ENCODE assay signal across 1 cellular context in genomic region chr19:21740559-21740958, GRCh38.
TF ChIP-seq lines count a peak whose summit lies in the region.

No MANE protein-coding gene starts in this region.

TF ChIP-seq in K562, 482 proteins besides CTCF, POLR2A, EP300 and RAD21 (continued from another document):
- TF ChIP-seq ZNF277 (CRISPR knock-in tag; IDR thresholded peaks at IDR 0.05; ENCODE audit: borderline replicate concordance) (peak; percentile 93; the same call in 1 of the 2 replicates), CXXC5 (CRISPR knock-in tag; IDR thresholded peaks at IDR 0.05) (no peak)
TF ChIP-seq in K562: peak in this region for 6.
